ENCODE assay signal across 1 cellular context in the genomic region with DNA sequence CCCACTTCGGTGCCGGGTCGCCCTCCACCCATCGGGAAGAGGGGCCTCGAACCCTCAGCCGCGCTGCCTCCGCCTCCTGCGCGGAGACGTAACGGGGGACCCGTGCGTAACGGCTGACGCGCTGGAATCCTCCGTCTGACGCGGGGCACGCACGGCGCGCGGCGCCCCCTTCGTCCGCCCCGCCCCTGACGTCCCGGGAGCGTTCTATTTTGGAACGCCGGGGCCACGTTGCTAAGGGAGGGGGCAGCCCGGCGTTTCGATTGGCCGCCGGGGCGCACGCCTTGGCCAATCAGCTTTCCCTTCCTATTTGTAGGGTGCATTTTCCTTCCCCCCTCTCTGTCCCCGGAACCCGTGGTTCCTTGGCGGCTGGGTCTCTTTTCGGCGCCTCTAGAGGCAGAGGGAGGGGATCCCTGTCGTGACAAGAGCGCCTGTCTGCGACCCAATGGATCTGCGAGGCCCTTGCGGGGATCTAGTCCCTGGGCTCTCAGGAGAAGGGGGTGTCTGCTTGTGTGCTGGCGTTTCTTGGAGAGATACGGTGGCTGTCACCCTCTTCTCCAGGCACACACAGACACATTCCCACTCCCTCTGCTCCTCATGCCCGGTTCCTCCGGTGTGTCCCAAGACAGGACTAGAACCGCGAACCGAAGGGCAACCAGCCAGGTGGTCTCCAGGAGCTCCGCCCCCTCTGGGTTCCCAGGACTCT.
TF ChIP-seq lines count a peak whose summit lies in the region.

No MANE protein-coding gene starts in this region.

TF ChIP-seq in GM12878, 131 proteins besides CTCF, POLR2A, EP300 and RAD21 (continued from another document and continues in another):
- TF ChIP-seq, protein P1, sequence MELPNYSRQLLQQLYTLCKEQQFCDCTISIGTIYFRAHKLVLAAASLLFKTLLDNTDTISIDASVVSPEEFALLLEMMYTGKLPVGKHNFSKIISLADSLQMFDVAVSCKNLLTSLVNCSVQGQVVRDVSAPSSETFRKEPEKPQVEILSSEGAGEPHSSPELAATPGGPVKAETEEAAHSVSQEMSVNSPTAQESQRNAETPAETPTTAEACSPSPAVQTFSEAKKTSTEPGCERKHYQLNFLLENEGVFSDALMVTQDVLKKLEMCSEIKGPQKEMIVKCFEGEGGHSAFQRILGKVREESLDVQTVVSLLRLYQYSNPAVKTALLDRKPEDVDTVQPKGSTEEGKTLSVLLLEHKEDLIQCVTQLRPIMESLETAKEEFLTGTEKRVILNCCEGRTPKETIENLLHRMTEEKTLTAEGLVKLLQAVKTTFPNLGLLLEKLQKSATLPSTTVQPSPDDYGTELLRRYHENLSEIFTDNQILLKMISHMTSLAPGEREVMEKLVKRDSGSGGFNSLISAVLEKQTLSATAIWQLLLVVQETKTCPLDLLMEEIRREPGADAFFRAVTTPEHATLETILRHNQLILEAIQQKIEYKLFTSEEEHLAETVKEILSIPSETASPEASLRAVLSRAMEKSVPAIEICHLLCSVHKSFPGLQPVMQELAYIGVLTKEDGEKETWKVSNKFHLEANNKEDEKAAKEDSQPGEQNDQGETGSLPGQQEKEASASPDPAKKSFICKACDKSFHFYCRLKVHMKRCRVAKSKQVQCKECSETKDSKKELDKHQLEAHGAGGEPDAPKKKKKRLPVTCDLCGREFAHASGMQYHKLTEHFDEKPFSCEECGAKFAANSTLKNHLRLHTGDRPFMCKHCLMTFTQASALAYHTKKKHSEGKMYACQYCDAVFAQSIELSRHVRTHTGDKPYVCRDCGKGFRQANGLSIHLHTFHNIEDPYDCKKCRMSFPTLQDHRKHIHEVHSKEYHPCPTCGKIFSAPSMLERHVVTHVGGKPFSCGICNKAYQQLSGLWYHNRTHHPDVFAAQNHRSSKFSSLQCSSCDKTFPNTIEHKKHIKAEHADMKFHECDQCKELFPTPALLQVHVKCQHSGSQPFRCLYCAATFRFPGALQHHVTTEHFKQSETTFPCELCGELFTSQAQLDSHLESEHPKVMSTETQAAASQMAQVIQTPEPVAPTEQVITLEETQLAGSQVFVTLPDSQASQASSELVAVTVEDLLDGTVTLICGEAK (IDR thresholded peaks at IDR 0.05; ENCODE audit: borderline replicate concordance): 0 out of 2 replicates have a peak, but pooled peaks have one; percentile 23
- TF ChIP-seq ATF7 (IDR thresholded peaks at IDR 0.05; ENCODE audit: low read depth): no peak
- no peak for TF ChIP-seq ZNF217 (IDR thresholded peaks at IDR 0.05)
- no peak for TF ChIP-seq SMAD5 (IDR thresholded peaks at IDR 0.05; ENCODE audit: low read depth)
- TF ChIP-seq, protein P2, sequence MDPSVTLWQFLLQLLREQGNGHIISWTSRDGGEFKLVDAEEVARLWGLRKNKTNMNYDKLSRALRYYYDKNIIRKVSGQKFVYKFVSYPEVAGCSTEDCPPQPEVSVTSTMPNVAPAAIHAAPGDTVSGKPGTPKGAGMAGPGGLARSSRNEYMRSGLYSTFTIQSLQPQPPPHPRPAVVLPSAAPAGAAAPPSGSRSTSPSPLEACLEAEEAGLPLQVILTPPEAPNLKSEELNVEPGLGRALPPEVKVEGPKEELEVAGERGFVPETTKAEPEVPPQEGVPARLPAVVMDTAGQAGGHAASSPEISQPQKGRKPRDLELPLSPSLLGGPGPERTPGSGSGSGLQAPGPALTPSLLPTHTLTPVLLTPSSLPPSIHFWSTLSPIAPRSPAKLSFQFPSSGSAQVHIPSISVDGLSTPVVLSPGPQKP (IDR thresholded peaks at IDR 0.05; ENCODE audit: low read depth, low read length): 0 out of 2 replicates have a peak, but pooled peaks have one; percentile 41
- TF ChIP-seq SUZ12 (IDR thresholded peaks at IDR 0.05; ENCODE audit: unreplicated experiment): no peak
- TF ChIP-seq TCF7 (IDR thresholded peaks at IDR 0.05; ENCODE audit: borderline replicate concordance): no peak
- TF ChIP-seq, protein P3, sequence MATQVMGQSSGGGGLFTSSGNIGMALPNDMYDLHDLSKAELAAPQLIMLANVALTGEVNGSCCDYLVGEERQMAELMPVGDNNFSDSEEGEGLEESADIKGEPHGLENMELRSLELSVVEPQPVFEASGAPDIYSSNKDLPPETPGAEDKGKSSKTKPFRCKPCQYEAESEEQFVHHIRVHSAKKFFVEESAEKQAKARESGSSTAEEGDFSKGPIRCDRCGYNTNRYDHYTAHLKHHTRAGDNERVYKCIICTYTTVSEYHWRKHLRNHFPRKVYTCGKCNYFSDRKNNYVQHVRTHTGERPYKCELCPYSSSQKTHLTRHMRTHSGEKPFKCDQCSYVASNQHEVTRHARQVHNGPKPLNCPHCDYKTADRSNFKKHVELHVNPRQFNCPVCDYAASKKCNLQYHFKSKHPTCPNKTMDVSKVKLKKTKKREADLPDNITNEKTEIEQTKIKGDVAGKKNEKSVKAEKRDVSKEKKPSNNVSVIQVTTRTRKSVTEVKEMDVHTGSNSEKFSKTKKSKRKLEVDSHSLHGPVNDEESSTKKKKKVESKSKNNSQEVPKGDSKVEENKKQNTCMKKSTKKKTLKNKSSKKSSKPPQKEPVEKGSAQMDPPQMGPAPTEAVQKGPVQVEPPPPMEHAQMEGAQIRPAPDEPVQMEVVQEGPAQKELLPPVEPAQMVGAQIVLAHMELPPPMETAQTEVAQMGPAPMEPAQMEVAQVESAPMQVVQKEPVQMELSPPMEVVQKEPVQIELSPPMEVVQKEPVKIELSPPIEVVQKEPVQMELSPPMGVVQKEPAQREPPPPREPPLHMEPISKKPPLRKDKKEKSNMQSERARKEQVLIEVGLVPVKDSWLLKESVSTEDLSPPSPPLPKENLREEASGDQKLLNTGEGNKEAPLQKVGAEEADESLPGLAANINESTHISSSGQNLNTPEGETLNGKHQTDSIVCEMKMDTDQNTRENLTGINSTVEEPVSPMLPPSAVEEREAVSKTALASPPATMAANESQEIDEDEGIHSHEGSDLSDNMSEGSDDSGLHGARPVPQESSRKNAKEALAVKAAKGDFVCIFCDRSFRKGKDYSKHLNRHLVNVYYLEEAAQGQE (IDR thresholded peaks at IDR 0.05; ENCODE audit: low read depth, low read length): no peak
- TF ChIP-seq SP1 (IDR thresholded peaks at IDR 0.05; ENCODE audit: low read depth, low read length): peak; percentile 70
- TF ChIP-seq, protein P4, sequence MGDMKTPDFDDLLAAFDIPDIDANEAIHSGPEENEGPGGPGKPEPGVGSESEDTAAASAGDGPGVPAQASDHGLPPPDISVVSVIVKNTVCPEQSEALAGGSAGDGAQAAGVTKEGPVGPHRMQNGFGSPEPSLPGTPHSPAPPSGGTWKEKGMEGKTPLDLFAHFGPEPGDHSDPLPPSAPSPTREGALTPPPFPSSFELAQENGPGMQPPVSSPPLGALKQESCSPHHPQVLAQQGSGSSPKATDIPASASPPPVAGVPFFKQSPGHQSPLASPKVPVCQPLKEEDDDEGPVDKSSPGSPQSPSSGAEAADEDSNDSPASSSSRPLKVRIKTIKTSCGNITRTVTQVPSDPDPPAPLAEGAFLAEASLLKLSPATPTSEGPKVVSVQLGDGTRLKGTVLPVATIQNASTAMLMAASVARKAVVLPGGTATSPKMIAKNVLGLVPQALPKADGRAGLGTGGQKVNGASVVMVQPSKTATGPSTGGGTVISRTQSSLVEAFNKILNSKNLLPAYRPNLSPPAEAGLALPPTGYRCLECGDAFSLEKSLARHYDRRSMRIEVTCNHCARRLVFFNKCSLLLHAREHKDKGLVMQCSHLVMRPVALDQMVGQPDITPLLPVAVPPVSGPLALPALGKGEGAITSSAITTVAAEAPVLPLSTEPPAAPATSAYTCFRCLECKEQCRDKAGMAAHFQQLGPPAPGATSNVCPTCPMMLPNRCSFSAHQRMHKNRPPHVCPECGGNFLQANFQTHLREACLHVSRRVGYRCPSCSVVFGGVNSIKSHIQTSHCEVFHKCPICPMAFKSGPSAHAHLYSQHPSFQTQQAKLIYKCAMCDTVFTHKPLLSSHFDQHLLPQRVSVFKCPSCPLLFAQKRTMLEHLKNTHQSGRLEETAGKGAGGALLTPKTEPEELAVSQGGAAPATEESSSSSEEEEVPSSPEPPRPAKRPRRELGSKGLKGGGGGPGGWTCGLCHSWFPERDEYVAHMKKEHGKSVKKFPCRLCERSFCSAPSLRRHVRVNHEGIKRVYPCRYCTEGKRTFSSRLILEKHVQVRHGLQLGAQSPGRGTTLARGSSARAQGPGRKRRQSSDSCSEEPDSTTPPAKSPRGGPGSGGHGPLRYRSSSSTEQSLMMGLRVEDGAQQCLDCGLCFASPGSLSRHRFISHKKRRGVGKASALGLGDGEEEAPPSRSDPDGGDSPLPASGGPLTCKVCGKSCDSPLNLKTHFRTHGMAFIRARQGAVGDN (IDR thresholded peaks at IDR 0.05): peak; percentile 43; the same call in 1 of the 2 replicates
- no peak for TF ChIP-seq JUNB (IDR thresholded peaks at IDR 0.05)
- 0 out of 2 replicates have a peak, but pooled peaks have one; percentile 14 for TF ChIP-seq NRF1 (conservative IDR thresholded peaks at IDR 0.05; ENCODE audit: low read depth, low read length)
- TF ChIP-seq EED (IDR thresholded peaks at IDR 0.05; ENCODE audit: low read depth): no peak
- TF ChIP-seq CEBPB (IDR thresholded peaks at IDR 0.05; ENCODE audit: borderline replicate concordance in 1 of 2, low read depth in 2 of 2, low read length in 2 of 2): no peak
- TF ChIP-seq ZNF24 (IDR thresholded peaks at IDR 0.05): no peak
- TF ChIP-seq KDM1A (IDR thresholded peaks at IDR 0.05; ENCODE audit: borderline replicate concordance): no peak
- TF ChIP-seq PAX5 (IDR thresholded peaks at IDR 0.05; ENCODE audit: borderline replicate concordance, low read depth, low read length): peak; percentile 69; the same call in 1 of the 2 replicates
- TF ChIP-seq HDGF (IDR thresholded peaks at IDR 0.05): peak; percentile 74; the same call in 1 of the 2 replicates
- no peak for TF ChIP-seq NR2C1 (IDR thresholded peaks at IDR 0.05)
- peak; percentile 74 for TF ChIP-seq RB1 (IDR thresholded peaks at IDR 0.05; ENCODE audit: borderline replicate concordance)
- TF ChIP-seq CBX3 (IDR thresholded peaks at IDR 0.05; ENCODE audit: borderline replicate concordance, low read depth): no peak
- peak; percentile 42 for TF ChIP-seq RELA (IDR thresholded peaks at IDR 0.05; ENCODE audit: borderline replicate concordance, partially characterized antibody)
- TF ChIP-seq, protein P5, sequence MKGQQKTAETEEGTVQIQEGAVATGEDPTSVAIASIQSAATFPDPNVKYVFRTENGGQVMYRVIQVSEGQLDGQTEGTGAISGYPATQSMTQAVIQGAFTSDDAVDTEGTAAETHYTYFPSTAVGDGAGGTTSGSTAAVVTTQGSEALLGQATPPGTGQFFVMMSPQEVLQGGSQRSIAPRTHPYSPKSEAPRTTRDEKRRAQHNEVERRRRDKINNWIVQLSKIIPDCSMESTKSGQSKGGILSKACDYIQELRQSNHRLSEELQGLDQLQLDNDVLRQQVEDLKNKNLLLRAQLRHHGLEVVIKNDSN (IDR thresholded peaks at IDR 0.05; ENCODE audit: borderline replicate concordance, extremely low read length, insufficient read depth, low read depth, low read length): peak; percentile 11
- TF ChIP-seq, protein P6, sequence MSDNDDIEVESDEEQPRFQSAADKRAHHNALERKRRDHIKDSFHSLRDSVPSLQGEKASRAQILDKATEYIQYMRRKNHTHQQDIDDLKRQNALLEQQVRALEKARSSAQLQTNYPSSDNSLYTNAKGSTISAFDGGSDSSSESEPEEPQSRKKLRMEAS (IDR thresholded peaks at IDR 0.05; ENCODE audit: low read depth, low read length): peak; percentile 71; the same call in 1 of the 2 replicates
- TF ChIP-seq, protein P7, sequence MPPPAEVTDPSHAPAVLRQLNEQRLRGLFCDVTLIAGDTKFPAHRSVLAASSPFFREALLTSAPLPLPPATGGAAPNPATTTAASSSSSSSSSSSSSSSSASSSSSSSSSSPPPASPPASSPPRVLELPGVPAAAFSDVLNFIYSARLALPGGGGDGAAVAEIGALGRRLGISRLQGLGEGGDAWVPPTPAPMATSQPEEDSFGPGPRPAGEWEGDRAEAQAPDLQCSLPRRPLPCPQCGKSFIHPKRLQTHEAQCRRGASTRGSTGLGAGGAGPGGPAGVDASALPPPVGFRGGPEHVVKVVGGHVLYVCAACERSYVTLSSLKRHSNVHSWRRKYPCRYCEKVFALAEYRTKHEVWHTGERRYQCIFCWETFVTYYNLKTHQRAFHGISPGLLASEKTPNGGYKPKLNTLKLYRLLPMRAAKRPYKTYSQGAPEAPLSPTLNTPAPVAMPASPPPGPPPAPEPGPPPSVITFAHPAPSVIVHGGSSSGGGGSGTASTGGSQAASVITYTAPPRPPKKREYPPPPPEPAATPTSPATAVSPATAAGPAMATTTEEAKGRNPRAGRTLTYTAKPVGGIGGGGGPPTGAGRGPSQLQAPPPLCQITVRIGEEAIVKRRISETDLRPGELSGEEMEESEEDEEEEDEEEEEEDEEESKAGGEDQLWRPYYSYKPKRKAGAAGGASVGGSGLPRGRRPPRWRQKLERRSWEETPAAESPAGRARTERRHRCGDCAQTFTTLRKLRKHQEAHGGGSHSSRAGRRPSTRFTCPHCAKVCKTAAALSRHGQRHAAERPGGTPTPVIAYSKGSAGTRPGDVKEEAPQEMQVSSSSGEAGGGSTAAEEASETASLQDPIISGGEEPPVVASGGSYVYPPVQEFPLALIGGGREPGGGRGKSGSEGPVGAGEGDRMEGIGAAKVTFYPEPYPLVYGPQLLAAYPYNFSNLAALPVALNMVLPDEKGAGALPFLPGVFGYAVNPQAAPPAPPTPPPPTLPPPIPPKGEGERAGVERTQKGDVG (CRISPR knock-in tag; IDR thresholded peaks at IDR 0.05): no peak
- TF ChIP-seq CBX5 (IDR thresholded peaks at IDR 0.05; ENCODE audit: low read depth): no peak
- peak; percentile 98 for TF ChIP-seq CREB1 (IDR thresholded peaks at IDR 0.05; ENCODE audit: low read depth)
- no peak for TF ChIP-seq JUND (IDR thresholded peaks at IDR 0.05; ENCODE audit: low read depth, low read length)
- TF ChIP-seq, protein P8, sequence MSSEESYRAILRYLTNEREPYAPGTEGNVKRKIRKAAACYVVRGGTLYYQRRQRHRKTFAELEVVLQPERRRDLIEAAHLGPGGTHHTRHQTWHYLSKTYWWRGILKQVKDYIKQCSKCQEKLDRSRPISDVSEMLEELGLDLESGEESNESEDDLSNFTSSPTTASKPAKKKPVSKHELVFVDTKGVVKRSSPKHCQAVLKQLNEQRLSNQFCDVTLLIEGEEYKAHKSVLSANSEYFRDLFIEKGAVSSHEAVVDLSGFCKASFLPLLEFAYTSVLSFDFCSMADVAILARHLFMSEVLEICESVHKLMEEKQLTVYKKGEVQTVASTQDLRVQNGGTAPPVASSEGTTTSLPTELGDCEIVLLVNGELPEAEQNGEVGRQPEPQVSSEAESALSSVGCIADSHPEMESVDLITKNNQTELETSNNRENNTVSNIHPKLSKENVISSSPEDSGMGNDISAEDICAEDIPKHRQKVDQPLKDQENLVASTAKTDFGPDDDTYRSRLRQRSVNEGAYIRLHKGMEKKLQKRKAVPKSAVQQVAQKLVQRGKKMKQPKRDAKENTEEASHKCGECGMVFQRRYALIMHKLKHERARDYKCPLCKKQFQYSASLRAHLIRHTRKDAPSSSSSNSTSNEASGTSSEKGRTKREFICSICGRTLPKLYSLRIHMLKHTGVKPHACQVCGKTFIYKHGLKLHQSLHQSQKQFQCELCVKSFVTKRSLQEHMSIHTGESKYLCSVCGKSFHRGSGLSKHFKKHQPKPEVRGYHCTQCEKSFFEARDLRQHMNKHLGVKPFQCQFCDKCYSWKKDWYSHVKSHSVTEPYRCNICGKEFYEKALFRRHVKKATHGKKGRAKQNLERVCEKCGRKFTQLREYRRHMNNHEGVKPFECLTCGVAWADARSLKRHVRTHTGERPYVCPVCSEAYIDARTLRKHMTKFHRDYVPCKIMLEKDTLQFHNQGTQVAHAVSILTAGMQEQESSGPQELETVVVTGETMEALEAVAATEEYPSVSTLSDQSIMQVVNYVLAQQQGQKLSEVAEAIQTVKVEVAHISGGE (CRISPR knock-in tag; IDR thresholded peaks at IDR 0.05): no peak
- no peak for TF ChIP-seq NFIC (IDR thresholded peaks at IDR 0.05; ENCODE audit: low read depth, low read length)
- TF ChIP-seq HDAC2 (IDR thresholded peaks at IDR 0.05): no peak
- no peak for TF ChIP-seq SMC3 (IDR thresholded peaks at IDR 0.05; ENCODE audit: borderline replicate concordance, low read length)
